ENCODE assay signal across 1 cellular context in the genomic region with DNA sequence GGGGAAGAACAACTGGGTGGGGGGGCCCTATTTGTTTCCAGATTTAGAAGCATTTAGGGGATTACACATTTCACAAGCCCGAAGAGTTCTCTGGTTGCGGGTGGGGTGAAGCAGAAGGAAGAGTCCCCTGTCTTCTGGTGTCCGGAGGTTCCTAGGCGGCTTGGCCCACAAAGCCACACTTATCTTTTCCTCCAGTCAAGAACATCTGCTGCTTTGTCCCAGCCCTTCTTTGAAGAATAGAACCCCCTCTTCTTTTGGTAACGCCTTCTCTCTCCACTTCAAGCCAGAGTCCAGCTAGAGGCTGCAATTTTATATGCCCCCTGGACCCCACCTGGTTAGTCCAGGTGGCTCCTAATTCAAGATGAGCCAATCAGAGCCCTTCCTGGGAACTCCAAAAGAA.
TF ChIP-seq lines count a peak whose summit lies in the region.

No MANE protein-coding gene starts in this region.

TF ChIP-seq in K562, 482 proteins besides CTCF, POLR2A, EP300 and RAD21 (continued from another document and continues in another):
- TF ChIP-seq, protein P1, sequence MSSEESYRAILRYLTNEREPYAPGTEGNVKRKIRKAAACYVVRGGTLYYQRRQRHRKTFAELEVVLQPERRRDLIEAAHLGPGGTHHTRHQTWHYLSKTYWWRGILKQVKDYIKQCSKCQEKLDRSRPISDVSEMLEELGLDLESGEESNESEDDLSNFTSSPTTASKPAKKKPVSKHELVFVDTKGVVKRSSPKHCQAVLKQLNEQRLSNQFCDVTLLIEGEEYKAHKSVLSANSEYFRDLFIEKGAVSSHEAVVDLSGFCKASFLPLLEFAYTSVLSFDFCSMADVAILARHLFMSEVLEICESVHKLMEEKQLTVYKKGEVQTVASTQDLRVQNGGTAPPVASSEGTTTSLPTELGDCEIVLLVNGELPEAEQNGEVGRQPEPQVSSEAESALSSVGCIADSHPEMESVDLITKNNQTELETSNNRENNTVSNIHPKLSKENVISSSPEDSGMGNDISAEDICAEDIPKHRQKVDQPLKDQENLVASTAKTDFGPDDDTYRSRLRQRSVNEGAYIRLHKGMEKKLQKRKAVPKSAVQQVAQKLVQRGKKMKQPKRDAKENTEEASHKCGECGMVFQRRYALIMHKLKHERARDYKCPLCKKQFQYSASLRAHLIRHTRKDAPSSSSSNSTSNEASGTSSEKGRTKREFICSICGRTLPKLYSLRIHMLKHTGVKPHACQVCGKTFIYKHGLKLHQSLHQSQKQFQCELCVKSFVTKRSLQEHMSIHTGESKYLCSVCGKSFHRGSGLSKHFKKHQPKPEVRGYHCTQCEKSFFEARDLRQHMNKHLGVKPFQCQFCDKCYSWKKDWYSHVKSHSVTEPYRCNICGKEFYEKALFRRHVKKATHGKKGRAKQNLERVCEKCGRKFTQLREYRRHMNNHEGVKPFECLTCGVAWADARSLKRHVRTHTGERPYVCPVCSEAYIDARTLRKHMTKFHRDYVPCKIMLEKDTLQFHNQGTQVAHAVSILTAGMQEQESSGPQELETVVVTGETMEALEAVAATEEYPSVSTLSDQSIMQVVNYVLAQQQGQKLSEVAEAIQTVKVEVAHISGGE (CRISPR knock-in tag; IDR thresholded peaks at IDR 0.05), result peak in 1 of 3 experiments; percentile 76; a peak in 2 of 6 replicates
- TF ChIP-seq ZKSCAN1 (IDR thresholded peaks at IDR 0.05; ENCODE audit: low read depth, low read length), result no peak
- TF ChIP-seq, protein P2, sequence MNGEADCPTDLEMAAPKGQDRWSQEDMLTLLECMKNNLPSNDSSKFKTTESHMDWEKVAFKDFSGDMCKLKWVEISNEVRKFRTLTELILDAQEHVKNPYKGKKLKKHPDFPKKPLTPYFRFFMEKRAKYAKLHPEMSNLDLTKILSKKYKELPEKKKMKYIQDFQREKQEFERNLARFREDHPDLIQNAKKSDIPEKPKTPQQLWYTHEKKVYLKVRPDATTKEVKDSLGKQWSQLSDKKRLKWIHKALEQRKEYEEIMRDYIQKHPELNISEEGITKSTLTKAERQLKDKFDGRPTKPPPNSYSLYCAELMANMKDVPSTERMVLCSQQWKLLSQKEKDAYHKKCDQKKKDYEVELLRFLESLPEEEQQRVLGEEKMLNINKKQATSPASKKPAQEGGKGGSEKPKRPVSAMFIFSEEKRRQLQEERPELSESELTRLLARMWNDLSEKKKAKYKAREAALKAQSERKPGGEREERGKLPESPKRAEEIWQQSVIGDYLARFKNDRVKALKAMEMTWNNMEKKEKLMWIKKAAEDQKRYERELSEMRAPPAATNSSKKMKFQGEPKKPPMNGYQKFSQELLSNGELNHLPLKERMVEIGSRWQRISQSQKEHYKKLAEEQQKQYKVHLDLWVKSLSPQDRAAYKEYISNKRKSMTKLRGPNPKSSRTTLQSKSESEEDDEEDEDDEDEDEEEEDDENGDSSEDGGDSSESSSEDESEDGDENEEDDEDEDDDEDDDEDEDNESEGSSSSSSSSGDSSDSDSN (IDR thresholded peaks at IDR 0.05; ENCODE audit: borderline replicate concordance in 1 of 2, low read depth in 2 of 2, low read length in 2 of 2), result 0 out of 4 replicates have a peak, but pooled peaks of 1 of the 2 experiments have one; percentile 29
- no peak for TF ChIP-seq RAD51 (IDR thresholded peaks at IDR 0.05; ENCODE audit: borderline replicate concordance, low read depth)
- TF ChIP-seq, protein P3, sequence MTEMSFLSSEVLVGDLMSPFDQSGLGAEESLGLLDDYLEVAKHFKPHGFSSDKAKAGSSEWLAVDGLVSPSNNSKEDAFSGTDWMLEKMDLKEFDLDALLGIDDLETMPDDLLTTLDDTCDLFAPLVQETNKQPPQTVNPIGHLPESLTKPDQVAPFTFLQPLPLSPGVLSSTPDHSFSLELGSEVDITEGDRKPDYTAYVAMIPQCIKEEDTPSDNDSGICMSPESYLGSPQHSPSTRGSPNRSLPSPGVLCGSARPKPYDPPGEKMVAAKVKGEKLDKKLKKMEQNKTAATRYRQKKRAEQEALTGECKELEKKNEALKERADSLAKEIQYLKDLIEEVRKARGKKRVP (CRISPR knock-in tag; IDR thresholded peaks at IDR 0.05), result no peak
- TF ChIP-seq, protein P4, sequence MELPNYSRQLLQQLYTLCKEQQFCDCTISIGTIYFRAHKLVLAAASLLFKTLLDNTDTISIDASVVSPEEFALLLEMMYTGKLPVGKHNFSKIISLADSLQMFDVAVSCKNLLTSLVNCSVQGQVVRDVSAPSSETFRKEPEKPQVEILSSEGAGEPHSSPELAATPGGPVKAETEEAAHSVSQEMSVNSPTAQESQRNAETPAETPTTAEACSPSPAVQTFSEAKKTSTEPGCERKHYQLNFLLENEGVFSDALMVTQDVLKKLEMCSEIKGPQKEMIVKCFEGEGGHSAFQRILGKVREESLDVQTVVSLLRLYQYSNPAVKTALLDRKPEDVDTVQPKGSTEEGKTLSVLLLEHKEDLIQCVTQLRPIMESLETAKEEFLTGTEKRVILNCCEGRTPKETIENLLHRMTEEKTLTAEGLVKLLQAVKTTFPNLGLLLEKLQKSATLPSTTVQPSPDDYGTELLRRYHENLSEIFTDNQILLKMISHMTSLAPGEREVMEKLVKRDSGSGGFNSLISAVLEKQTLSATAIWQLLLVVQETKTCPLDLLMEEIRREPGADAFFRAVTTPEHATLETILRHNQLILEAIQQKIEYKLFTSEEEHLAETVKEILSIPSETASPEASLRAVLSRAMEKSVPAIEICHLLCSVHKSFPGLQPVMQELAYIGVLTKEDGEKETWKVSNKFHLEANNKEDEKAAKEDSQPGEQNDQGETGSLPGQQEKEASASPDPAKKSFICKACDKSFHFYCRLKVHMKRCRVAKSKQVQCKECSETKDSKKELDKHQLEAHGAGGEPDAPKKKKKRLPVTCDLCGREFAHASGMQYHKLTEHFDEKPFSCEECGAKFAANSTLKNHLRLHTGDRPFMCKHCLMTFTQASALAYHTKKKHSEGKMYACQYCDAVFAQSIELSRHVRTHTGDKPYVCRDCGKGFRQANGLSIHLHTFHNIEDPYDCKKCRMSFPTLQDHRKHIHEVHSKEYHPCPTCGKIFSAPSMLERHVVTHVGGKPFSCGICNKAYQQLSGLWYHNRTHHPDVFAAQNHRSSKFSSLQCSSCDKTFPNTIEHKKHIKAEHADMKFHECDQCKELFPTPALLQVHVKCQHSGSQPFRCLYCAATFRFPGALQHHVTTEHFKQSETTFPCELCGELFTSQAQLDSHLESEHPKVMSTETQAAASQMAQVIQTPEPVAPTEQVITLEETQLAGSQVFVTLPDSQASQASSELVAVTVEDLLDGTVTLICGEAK (IDR thresholded peaks at IDR 0.05), result no peak
- TF ChIP-seq, protein P4 (CRISPR knock-in tag; IDR thresholded peaks at IDR 0.05), result no peak
- TF ChIP-seq, protein P5, sequence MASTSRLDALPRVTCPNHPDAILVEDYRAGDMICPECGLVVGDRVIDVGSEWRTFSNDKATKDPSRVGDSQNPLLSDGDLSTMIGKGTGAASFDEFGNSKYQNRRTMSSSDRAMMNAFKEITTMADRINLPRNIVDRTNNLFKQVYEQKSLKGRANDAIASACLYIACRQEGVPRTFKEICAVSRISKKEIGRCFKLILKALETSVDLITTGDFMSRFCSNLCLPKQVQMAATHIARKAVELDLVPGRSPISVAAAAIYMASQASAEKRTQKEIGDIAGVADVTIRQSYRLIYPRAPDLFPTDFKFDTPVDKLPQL (IDR thresholded peaks at IDR 0.05; ENCODE audit: extremely low read depth, insufficient read length), result no peak
- no peak for TF ChIP-seq ZNF3 (CRISPR knock-in tag; IDR thresholded peaks at IDR 0.05)
- TF ChIP-seq EGR1 (conservative IDR thresholded peaks at IDR 0.05), result no peak
- no peak for TF ChIP-seq SIN3A (IDR thresholded peaks at IDR 0.05; ENCODE audit: borderline replicate concordance in 2 of 2, control insufficient read depth in 1 of 2, low read depth in 2 of 2, low read length in 2 of 2)
- no peak for TF ChIP-seq BRF1 (IDR thresholded peaks at IDR 0.05; ENCODE audit: borderline replicate concordance, extremely low read depth, insufficient read length)
- TF ChIP-seq HNRNPK (IDR thresholded peaks at IDR 0.05; ENCODE audit: low read depth, low read length, poor library complexity, severe bottlenecking), result no peak
- no peak for TF ChIP-seq U2AF1 (optimal IDR thresholded peaks at IDR 0.05; ENCODE audit: low read depth, low read length)
- TF ChIP-seq ZNF444 (CRISPR knock-in tag; IDR thresholded peaks at IDR 0.05), result no peak
- TF ChIP-seq ZEB2 (IDR thresholded peaks at IDR 0.05), result no peak
- TF ChIP-seq TBL1XR1 (IDR thresholded peaks at IDR 0.05; ENCODE audit: low read length in 2 of 2), result 0 out of 4 replicates have a peak, but pooled peaks of 1 of the 2 experiments have one; percentile 9
- TF ChIP-seq, protein P6, sequence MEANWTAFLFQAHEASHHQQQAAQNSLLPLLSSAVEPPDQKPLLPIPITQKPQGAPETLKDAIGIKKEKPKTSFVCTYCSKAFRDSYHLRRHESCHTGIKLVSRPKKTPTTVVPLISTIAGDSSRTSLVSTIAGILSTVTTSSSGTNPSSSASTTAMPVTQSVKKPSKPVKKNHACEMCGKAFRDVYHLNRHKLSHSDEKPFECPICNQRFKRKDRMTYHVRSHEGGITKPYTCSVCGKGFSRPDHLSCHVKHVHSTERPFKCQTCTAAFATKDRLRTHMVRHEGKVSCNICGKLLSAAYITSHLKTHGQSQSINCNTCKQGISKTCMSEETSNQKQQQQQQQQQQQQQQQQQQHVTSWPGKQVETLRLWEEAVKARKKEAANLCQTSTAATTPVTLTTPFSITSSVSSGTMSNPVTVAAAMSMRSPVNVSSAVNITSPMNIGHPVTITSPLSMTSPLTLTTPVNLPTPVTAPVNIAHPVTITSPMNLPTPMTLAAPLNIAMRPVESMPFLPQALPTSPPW (CRISPR knock-in tag; IDR thresholded peaks at IDR 0.05), result peak; percentile 39; the same call in 1 of the 2 replicates
- TF ChIP-seq MYC (IDR thresholded peaks at IDR 0.05; ENCODE audit: low read depth, low read length), result no peak
- no peak for TF ChIP-seq MYC (CRISPR knock-in tag; IDR thresholded peaks at IDR 0.05; ENCODE audit: borderline replicate concordance, low read depth)
- TF ChIP-seq SIX5 (IDR thresholded peaks at IDR 0.05; ENCODE audit: borderline replicate concordance in 1 of 2, insufficient read depth in 1 of 2, low read depth in 1 of 2, low read length in 2 of 2), result no peak
- TF ChIP-seq ARHGAP35 (IDR thresholded peaks at IDR 0.05; ENCODE audit: partially characterized antibody), result no peak
- TF ChIP-seq E2F3 (CRISPR knock-in tag; IDR thresholded peaks at IDR 0.05), result no peak
- TF ChIP-seq ETV5 (CRISPR knock-in tag; IDR thresholded peaks at IDR 0.05; ENCODE audit: low read depth), result 0 out of 2 replicates have a peak, but pooled peaks have one; percentile 26
- 0 out of 2 replicates have a peak, but pooled peaks have one; percentile 39 for TF ChIP-seq L3MBTL2 (IDR thresholded peaks at IDR 0.05)
- TF ChIP-seq NBN (IDR thresholded peaks at IDR 0.05; ENCODE audit: low read depth), result no peak
- TF ChIP-seq MIER1 (IDR thresholded peaks at IDR 0.05; ENCODE audit: low read depth), result no peak
- TF ChIP-seq, protein P7, sequence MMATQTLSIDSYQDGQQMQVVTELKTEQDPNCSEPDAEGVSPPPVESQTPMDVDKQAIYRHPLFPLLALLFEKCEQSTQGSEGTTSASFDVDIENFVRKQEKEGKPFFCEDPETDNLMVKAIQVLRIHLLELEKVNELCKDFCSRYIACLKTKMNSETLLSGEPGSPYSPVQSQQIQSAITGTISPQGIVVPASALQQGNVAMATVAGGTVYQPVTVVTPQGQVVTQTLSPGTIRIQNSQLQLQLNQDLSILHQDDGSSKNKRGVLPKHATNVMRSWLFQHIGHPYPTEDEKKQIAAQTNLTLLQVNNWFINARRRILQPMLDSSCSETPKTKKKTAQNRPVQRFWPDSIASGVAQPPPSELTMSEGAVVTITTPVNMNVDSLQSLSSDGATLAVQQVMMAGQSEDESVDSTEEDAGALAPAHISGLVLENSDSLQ (IDR thresholded peaks at IDR 0.05), result 0 out of 2 replicates have a peak, but pooled peaks have one; percentile 11
- no peak for TF ChIP-seq ZNF239 (CRISPR knock-in tag; IDR thresholded peaks at IDR 0.05)
- no peak for TF ChIP-seq EWSR1 (IDR thresholded peaks at IDR 0.05; ENCODE audit: borderline replicate concordance, low read depth, partially characterized antibody)
- TF ChIP-seq, protein P8, sequence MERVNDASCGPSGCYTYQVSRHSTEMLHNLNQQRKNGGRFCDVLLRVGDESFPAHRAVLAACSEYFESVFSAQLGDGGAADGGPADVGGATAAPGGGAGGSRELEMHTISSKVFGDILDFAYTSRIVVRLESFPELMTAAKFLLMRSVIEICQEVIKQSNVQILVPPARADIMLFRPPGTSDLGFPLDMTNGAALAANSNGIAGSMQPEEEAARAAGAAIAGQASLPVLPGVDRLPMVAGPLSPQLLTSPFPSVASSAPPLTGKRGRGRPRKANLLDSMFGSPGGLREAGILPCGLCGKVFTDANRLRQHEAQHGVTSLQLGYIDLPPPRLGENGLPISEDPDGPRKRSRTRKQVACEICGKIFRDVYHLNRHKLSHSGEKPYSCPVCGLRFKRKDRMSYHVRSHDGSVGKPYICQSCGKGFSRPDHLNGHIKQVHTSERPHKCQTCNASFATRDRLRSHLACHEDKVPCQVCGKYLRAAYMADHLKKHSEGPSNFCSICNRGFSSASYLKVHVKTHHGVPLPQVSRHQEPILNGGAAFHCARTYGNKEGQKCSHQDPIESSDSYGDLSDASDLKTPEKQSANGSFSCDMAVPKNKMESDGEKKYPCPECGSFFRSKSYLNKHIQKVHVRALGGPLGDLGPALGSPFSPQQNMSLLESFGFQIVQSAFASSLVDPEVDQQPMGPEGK (CRISPR knock-in tag; IDR thresholded peaks at IDR 0.05; ENCODE audit: borderline replicate concordance), result no peak
- TF ChIP-seq CREBBP (IDR thresholded peaks at IDR 0.05; ENCODE audit: low read depth, low read length), result no peak
- peak; percentile 57 for TF ChIP-seq MTA2 (IDR thresholded peaks at IDR 0.05; ENCODE audit: low read depth)
- no peak for TF ChIP-seq HSF4 (CRISPR knock-in tag; IDR thresholded peaks at IDR 0.05; ENCODE audit: borderline replicate concordance)
